Comparison of ENCODE assay signal across 13 cellular contexts in the genomic region with DNA sequence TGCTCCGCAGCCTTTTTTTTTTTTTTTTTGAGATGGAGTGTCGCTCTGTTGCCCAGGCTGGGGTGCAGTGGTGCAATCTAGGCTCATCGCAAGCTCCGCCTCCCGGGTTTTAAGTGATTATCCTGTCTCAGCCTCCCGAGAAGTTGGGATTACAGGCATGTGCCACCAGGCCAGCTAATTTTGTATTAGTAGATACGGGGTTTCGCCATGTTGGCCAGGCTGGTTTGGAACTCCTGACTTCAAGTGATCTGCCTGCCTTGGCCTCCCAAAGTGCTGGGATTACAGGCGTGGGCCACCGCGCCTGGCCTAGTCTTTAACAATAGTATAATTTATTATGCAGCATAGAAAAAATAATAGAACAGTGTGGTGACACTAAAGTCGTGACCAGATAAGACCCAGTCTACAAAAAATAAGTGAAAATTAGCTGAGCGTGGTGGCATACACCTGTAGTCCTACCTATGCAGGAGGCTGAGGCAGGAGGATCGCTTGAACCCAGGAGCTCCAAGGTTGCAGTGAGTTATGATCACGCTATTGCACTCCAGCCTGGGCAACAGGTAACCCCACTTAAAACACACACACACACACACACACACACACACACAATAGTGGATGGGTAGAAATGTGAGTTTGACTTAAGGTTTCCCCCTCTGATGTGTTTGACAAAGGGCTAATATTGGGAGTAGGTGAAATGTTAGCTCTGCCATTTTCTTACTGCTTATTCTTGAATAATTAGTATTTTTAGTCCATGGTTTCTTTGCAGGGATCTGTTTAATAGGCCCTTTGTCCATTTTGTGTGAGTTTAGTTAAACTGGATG. TPM values are rescaled to one million over a fixed set of nuclear protein-coding genes. Genes with fewer than 3 reads are reported as not detected.
DNase-seq lines count a peak whose midpoint lies in the region; TF ChIP-seq lines count a peak whose summit lies in the region.
"Had no signal": no experiment of that assay in that cellular context is flagged by ENCODE, and none has a peak within 500 bp of the region (broad histone marks: within the 10 kb centered on the region; RNA-seq: fewer than 3 reads in every experiment).

No MANE protein-coding gene starts in this region.

- H3K9me3 Mint-ChIP-seq in activated CD4-positive, alpha-beta T cell treated with anti-CD3 and anti-CD28 coated beads, Interleukin-2, amount 10 ng/mL, durations not matched to agents 24 days and 14 days = no peaks in the 10 kb centered on the region
- H3K9me3 Mint-ChIP-seq in activated T-helper 2 cell treated with anti-CD3 and anti-CD28 coated beads, Interferon-gamma antibody, Interleukin-2, Interleukin-4, amounts not matched to agents 10 μg/mL and 5 μg/mL and 100 μg/mL, durations not matched to agents 14 hours and 24 hours and 36 hours = no peaks in the 10 kb centered on the region
- no peaks in the 10 kb centered on the region for H3K9me3 Mint-ChIP-seq in neural progenitor cell
- H3K9me3 Mint-ChIP-seq: nephron had no signal

- peaks cover 21% of the 10 kb centered on the region for H3K79me2 ChIP-seq in neural progenitor cell (ENCODE audit: low read depth)

- peak overlapping the region; percentile 93 for H3K4me3 Mint-ChIP-seq in activated CD4-positive, alpha-beta T cell treated with anti-CD3 and anti-CD28 coated beads, Interleukin-2, amount 10 ng/mL, durations not matched to agents 24 days and 14 days
- peak overlapping the region; percentile 94 for H3K4me3 Mint-ChIP-seq in activated T-helper 2 cell treated with anti-CD3 and anti-CD28 coated beads, Interferon-gamma antibody, Interleukin-2, Interleukin-4, amounts not matched to agents 10 μg/mL and 5 μg/mL and 100 μg/mL, durations not matched to agents 14 hours and 24 hours and 36 hours (ENCODE audit: low read depth)
- H3K4me3 Mint-ChIP-seq in neural progenitor cell = peak overlapping the region; percentile 48
- H3K4me3 Mint-ChIP-seq: nephron had no signal

- no peak overlapping the region for H3K9ac ChIP-seq in neural progenitor cell

- 93 to 96% methylated on average over 15 of the region's 15 CpGs for whole genome bisulfite sequencing in testis, 2 donors

- peaks cover 4% of the 10 kb centered on the region for H3K4me1 ChIP-seq in neural progenitor cell
- H3K4me1 ChIP-seq in testis = peaks cover 10% of the 10 kb centered on the region

- no peak overlapping the region for H3K4me3 ChIP-seq in neural progenitor cell
- no peak overlapping the region for H3K4me3 ChIP-seq in testis
- H3K4me3 ChIP-seq: thyroid gland had no signal

- H3K36me3 ChIP-seq in neural progenitor cell (peaks cover 3% of the 10 kb centered on the region), testis (ENCODE audit: low read depth, missing control alignments) (no peaks in the 10 kb centered on the region)

- H4K20me1 ChIP-seq in neural progenitor cell (ENCODE audit: low read depth) = peaks cover 15% of the 10 kb centered on the region

- TF ChIP-seq CTCF in neural progenitor cell (IDR thresholded peaks at IDR 0.05) (no peak), testis (IDR thresholded peaks at IDR 0.05) (no peak)

- peak overlapping the region; percentile 94 for H3K27ac Mint-ChIP-seq in activated CD4-positive, alpha-beta T cell treated with anti-CD3 and anti-CD28 coated beads, Interleukin-2, amount 10 ng/mL, durations not matched to agents 24 days and 14 days
- H3K27ac Mint-ChIP-seq in activated T-helper 2 cell treated with anti-CD3 and anti-CD28 coated beads, Interferon-gamma antibody, Interleukin-2, Interleukin-4, amounts not matched to agents 10 μg/mL and 5 μg/mL and 100 μg/mL, durations not matched to agents 14 hours and 24 hours and 36 hours = peak overlapping the region; percentile 58
- H3K27ac Mint-ChIP-seq in neural progenitor cell = no peak overlapping the region

- intact Hi-C loops in activated CD4-positive, alpha-beta T cell treated with anti-CD3 and anti-CD28 coated beads, Interleukin-2, amount 10 ng/mL, durations not matched to agents 24 days and 14 days (cut with micrococcal nuclease) = no loop called here
- intact Hi-C loops in activated T-helper 2 cell treated with anti-CD3 and anti-CD28 coated beads, Interferon-gamma antibody, Interleukin-2, Interleukin-4, amounts not matched to agents 10 μg/mL and 5 μg/mL and 100 μg/mL, durations not matched to agents 14 hours and 24 hours and 36 hours (cut with micrococcal nuclease) = no loop called here
- intact Hi-C loops in testis (cut with DNase I; ENCODE audit: low total_unique reads) = loop anchor here (10.0 kb wide), 1 partner anchor 152 kb away; no protein-coding TSS in a partner anchor

- H3K27me3 ChIP-seq in neural progenitor cell (no peaks in the 10 kb centered on the region), testis (no peaks in the 10 kb centered on the region)
- H3K27me3 ChIP-seq: thyroid gland had no signal

- H3K27me3 Mint-ChIP-seq in activated CD4-positive, alpha-beta T cell treated with anti-CD3 and anti-CD28 coated beads, Interleukin-2, amount 10 ng/mL, durations not matched to agents 24 days and 14 days = no peaks in the 10 kb centered on the region
- H3K27me3 Mint-ChIP-seq in activated T-helper 2 cell treated with anti-CD3 and anti-CD28 coated beads, Interferon-gamma antibody, Interleukin-2, Interleukin-4, amounts not matched to agents 10 μg/mL and 5 μg/mL and 100 μg/mL, durations not matched to agents 14 hours and 24 hours and 36 hours (ENCODE audit: low read depth) = no peaks in the 10 kb centered on the region
- H3K27me3 Mint-ChIP-seq in neural progenitor cell (ENCODE audit: insufficient read depth, low read depth) = peaks cover 8% of the 10 kb centered on the region

- DNase-seq in activated CD4-positive, alpha-beta T cell treated with anti-CD3 and anti-CD28 coated beads, Interleukin-2, amount 10 ng/mL, durations not matched to agents 24 days and 14 days = no peak
- DNase-seq in activated CD4-positive, alpha-beta T cell treated with anti-CD3 and anti-CD28 coated beads, Interleukin-2, amount 50 U/mL, for 4 hours = no peak
- peak; percentile 62 for DNase-seq in NCI-H82 treated with DMSO at 0.1 percent for 48 hours (lab: John Stamatoyannopoulos, UW; ENCODE audit: unreplicated experiment)
- DNase-seq in activated T-helper 2 cell treated with anti-CD3 and anti-CD28 coated beads, Interferon-gamma antibody, Interleukin-2, Interleukin-4, amounts not matched to agents 10 μg/mL and 5 μg/mL and 100 μg/mL, durations not matched to agents 14 hours and 24 hours and 36 hours (ENCODE audit: low spot score) = no peak
- no peak for DNase-seq in neural progenitor cell (ENCODE audit: low spot score)
- no peak for DNase-seq in testis
- no peak for DNase-seq in NCI-H2227 treated with DMSO at 0.1 percent for 48 hours (lab: John Stamatoyannopoulos, UW)
- no peak for DNase-seq in RPMI8226
- DNase-seq: activated CD4-positive, CD25-positive, alpha-beta regulatory T cell treated with anti-CD3 and anti-CD28 coated beads, Interleukin-2, amount 50 U/mL, for 72 hours; left cardiac atrium; NCI-H345; thyroid gland had no signal

- H3F3A ChIP-seq in neural progenitor cell (ENCODE audit: low read depth) = peaks cover 19% of the 10 kb centered on the region

- peaks cover 74% of the 10 kb centered on the region for H3K4me1 Mint-ChIP-seq in activated CD4-positive, alpha-beta T cell treated with anti-CD3 and anti-CD28 coated beads, Interleukin-2, amount 10 ng/mL, durations not matched to agents 24 days and 14 days
- H3K4me1 Mint-ChIP-seq in activated T-helper 2 cell treated with anti-CD3 and anti-CD28 coated beads, Interferon-gamma antibody, Interleukin-2, Interleukin-4, amounts not matched to agents 10 μg/mL and 5 μg/mL and 100 μg/mL, durations not matched to agents 14 hours and 24 hours and 36 hours (ENCODE audit: low read depth) = peaks cover 60% of the 10 kb centered on the region
- H3K4me1 Mint-ChIP-seq in neural progenitor cell = peaks cover 21% of the 10 kb centered on the region

- no peak for TF ChIP-seq POLR2A in testis (IDR thresholded peaks at IDR 0.05)

- peaks cover 59% of the 10 kb centered on the region for H3K36me3 Mint-ChIP-seq in activated CD4-positive, alpha-beta T cell treated with anti-CD3 and anti-CD28 coated beads, Interleukin-2, amount 10 ng/mL, durations not matched to agents 24 days and 14 days (ENCODE audit: low read depth)
- H3K36me3 Mint-ChIP-seq in activated T-helper 2 cell treated with anti-CD3 and anti-CD28 coated beads, Interferon-gamma antibody, Interleukin-2, Interleukin-4, amounts not matched to agents 10 μg/mL and 5 μg/mL and 100 μg/mL, durations not matched to agents 14 hours and 24 hours and 36 hours (ENCODE audit: low read depth) = peaks cover 63% of the 10 kb centered on the region
- peaks cover 10% of the 10 kb centered on the region for H3K36me3 Mint-ChIP-seq in neural progenitor cell

- H2AFZ ChIP-seq in neural progenitor cell (replicated peaks) = no peak overlapping the region

- no peak overlapping the region for H3K4me2 ChIP-seq in neural progenitor cell

- no peaks in the 10 kb centered on the region for H3K9me3 ChIP-seq in neural progenitor cell (ENCODE audit: low read depth)
- H3K9me3 ChIP-seq in testis = no peaks in the 10 kb centered on the region
- H3K9me3 ChIP-seq: thyroid gland had no signal

- H3K27ac ChIP-seq in neural progenitor cell (no peak overlapping the region), testis (no peak overlapping the region)
- H3K27ac ChIP-seq: thyroid gland had no signal

RNA-seq across cellular contexts. Expression of a gene that starts 6.5 kb away (rescaled TPM):
- 153 and 158 TPM in 2 replicates for total RNA-seq in activated CD4-positive, alpha-beta T cell treated with anti-CD3 and anti-CD28 coated beads, Interleukin-2, amount 10 ng/mL, durations not matched to agents 24 days and 14 days
- total RNA-seq in activated T-helper 2 cell treated with anti-CD3 and anti-CD28 coated beads, Interferon-gamma antibody, Interleukin-2, Interleukin-4, amounts not matched to agents 10 μg/mL and 5 μg/mL and 100 μg/mL, durations not matched to agents 14 hours and 24 hours and 36 hours = 151 and 161 TPM in 2 replicates
- total RNA-seq in neural progenitor cell (ENCODE audit: low replicate concordance) = 9.1 and 18.9 TPM in 2 replicates
- 10 to 100 TPM; 20.4 to 30.8 TPM for total RNA-seq in testis
- 28.0 TPM for polyA plus RNA-seq in testis (ENCODE audit: insufficient read depth, low read depth, low replicate concordance)
